Comparison of ENCODE assay signal across 8 cellular contexts in the genomic region with DNA sequence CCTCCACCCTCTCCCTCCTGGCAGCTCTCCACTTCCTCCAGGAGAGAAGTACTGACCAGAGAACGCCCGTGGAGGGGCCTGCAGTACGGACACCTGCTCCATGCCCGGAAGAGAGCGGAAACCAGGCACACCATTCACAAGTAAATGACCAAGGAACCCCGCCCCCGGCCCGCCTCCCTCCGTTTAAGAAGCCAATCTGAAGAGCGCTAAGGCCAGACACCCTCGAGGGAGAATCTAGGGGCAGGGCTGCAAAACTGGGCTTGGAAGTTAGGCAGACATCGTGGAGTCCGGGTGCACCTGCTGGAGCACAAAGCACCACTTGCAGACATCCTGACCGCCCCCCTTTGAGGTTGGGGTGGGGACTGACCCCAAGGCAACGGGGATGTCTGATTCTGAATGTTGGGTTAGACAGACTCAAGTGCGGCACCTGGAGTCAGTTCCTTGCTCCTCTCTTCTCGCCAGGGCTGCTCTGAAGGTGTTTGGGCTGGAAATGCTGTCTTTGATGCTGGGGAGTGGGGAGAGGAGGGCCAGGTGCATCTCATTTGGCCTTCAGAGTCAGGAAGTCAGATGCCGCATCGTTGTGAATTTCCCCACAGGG. TPM values are rescaled to one million over a fixed set of nuclear protein-coding genes. Genes with fewer than 3 reads are reported as not detected.
DNase-seq lines count a peak whose midpoint lies in the region; ATAC-seq and TF ChIP-seq lines count a peak whose summit lies in the region.

No MANE protein-coding gene starts in this region.

- CTCF ChIA-PET in activated CD8-positive, alpha-beta T cell treated with anti-CD3 and anti-CD28 coated beads for 36 hours (lab: Charles Lee): interaction anchor here (0.7 to 2.5 kb wide), 5 partner anchors 16 to 100 kb away, joined by 3 to 8 read pairs (median 4); no protein-coding TSS in a partner anchor

- peak overlapping the region; percentile 92 for H3K27ac Mint-ChIP-seq in activated CD8-positive, alpha-beta T cell treated with anti-CD3 and anti-CD28 coated beads for 36 hours

- intact Hi-C loops in activated CD8-positive, alpha-beta T cell treated with anti-CD3 and anti-CD28 coated beads for 36 hours (cut with micrococcal nuclease): no loop called here

- H3K79me1 ChIP-seq in mesendoderm (ENCODE audit: low read length): peaks cover 4% of the 10 kb centered on the region

- POLR2A ChIA-PET in activated CD8-positive, alpha-beta T cell treated with anti-CD3 and anti-CD28 coated beads for 36 hours (lab: Charles Lee): interaction anchor here (0.6 to 4.1 kb wide), 23 partner anchors 8 to 314 kb away, joined by 3 to 22 read pairs (median 4); partner anchors contain the start of genes ARL16, HGS, NDUFAF8 and TEPSIN

- DNase-seq in AG08395 (ENCODE audit: low spot score) (peak; percentile 72), NCI-H82 (lab: John Stamatoyannopoulos, UW) (peak; percentile 91), mesendoderm (peak; percentile 93)
- peak; percentile 97 for DNase-seq in activated CD8-positive, alpha-beta T cell treated with anti-CD3 and anti-CD28 coated beads for 36 hours
- DNase-seq in effector CD8-positive, alpha-beta T cell (lab: John Stamatoyannopoulos, UW): peak; percentile 70
- DNase-seq in stimulated activated CD8-positive, alpha-beta memory T cell treated with anti-CD3 and anti-CD28 coated beads, Interleukin-15, amount 100 ng/mL, for 4 hours (ENCODE audit: low read depth in 2 of 2): peak; percentile 46 to 50

- H3K9ac ChIP-seq in mesendoderm (ENCODE audit: low read length): peak overlapping the region; percentile 93

- H3K4me2 ChIP-seq in mesendoderm (ENCODE audit: low read length): peak overlapping the region; percentile 100

- peak overlapping the region; percentile 86 for H3K4me3 ChIP-seq in mesendoderm (ENCODE audit: low read length)

- no peak overlapping the region for H3K18ac ChIP-seq in mesendoderm (ENCODE audit: low read length)

- peaks cover 1% of the 10 kb centered on the region for H3K36me3 ChIP-seq in mesendoderm (ENCODE audit: control insufficient read depth, insufficient read depth, low read length)

- no peak overlapping the region for H4K8ac ChIP-seq in mesendoderm (ENCODE audit: low read depth, low read length)

- H3K36me3 Mint-ChIP-seq in activated CD8-positive, alpha-beta T cell treated with anti-CD3 and anti-CD28 coated beads for 36 hours (ENCODE audit: low read depth): peaks cover 16% of the 10 kb centered on the region

- H3K56ac ChIP-seq in mesendoderm (ENCODE audit: low read length): peak overlapping the region; percentile 93

- no peaks in the 10 kb centered on the region for H3K27me3 Mint-ChIP-seq in activated CD8-positive, alpha-beta T cell treated with anti-CD3 and anti-CD28 coated beads for 36 hours

- no peak overlapping the region for H2BK5ac ChIP-seq in mesendoderm (ENCODE audit: low read length)

- no CpG with 5 or more reads among the region's 19 CpGs for WGBS in mesendoderm (ENCODE audit: extremely low coverage, insufficient coverage, low lambda C conversion rate)

- H3K27me3 ChIP-seq in mesendoderm (ENCODE audit: insufficient read depth, low read length, poor library complexity): no peaks in the 10 kb centered on the region

- H3K4me1 ChIP-seq in mesendoderm (ENCODE audit: control insufficient read depth, low read depth, low read length): peaks cover 3% of the 10 kb centered on the region

- H2AK5ac ChIP-seq in mesendoderm (ENCODE audit: low read length): no peak overlapping the region

- H3K9me3 Mint-ChIP-seq in activated CD8-positive, alpha-beta T cell treated with anti-CD3 and anti-CD28 coated beads for 36 hours: no peaks in the 10 kb centered on the region

- no peak overlapping the region for H2BK15ac ChIP-seq in mesendoderm (replicated peaks; ENCODE audit: low read depth)

- peak overlapping the region; percentile 74 for H3K27ac ChIP-seq in mesendoderm (ENCODE audit: low read depth, low read length)

- H3K79me2 ChIP-seq in mesendoderm (ENCODE audit: control insufficient read depth, insufficient read depth, low read length): peaks cover 5% of the 10 kb centered on the region

- H3K4ac ChIP-seq in mesendoderm (ENCODE audit: low read depth, low read length): no peak overlapping the region

- ATAC-seq in GM18909 (IDR thresholded peaks at IDR 0.05; ENCODE audit: poor library complexity, unreplicated experiment) (peak; percentile 43), HG03520 (IDR thresholded peaks at IDR 0.05; ENCODE audit: unreplicated experiment) (peak; percentile 32)
- peak; percentile 74 for ATAC-seq in activated CD8-positive, alpha-beta T cell treated with anti-CD3 and anti-CD28 coated beads for 36 hours

- H4K5ac ChIP-seq in mesendoderm (ENCODE audit: low read length): no peak overlapping the region

- no peak for TF ChIP-seq CTCF in activated CD8-positive, alpha-beta T cell treated with anti-CD3 and anti-CD28 coated beads for 36 hours (IDR thresholded peaks at IDR 0.05)

- no peak overlapping the region for H2BK120ac ChIP-seq in mesendoderm (ENCODE audit: low read depth, low read length)

- H3K4me1 Mint-ChIP-seq in activated CD8-positive, alpha-beta T cell treated with anti-CD3 and anti-CD28 coated beads for 36 hours (ENCODE audit: low read depth): peaks cover 38% of the 10 kb centered on the region

- peak overlapping the region; percentile 92 for H3K4me3 Mint-ChIP-seq in activated CD8-positive, alpha-beta T cell treated with anti-CD3 and anti-CD28 coated beads for 36 hours

- peak overlapping the region; percentile 1 for H3K23ac ChIP-seq in mesendoderm (ENCODE audit: low read length)

RNA-seq across cellular contexts. Expression of gene FAAP100, which starts 1.0 kb away (rescaled TPM):
- 10 to 100 TPM; 40.5 to 42.7 TPM for total RNA-seq in activated CD8-positive, alpha-beta T cell treated with anti-CD3 and anti-CD28 coated beads for 36 hours
- 14.4 TPM for polyA plus RNA-seq in mesendoderm (2013, experiment 1 of 2)
- polyA plus RNA-seq in mesendoderm (2013, experiment 2 of 2): 14.8 TPM

RNA-seq across cellular contexts. Expression of gene FSCN2, which starts 24.9 kb away (rescaled TPM):
- under 1 TPM in 1 of 2 experiments, not detected in 1; 0.32 TPM for total RNA-seq in activated CD8-positive, alpha-beta T cell treated with anti-CD3 and anti-CD28 coated beads for 36 hours
- not detected for polyA plus RNA-seq in mesendoderm (2013, experiment 1 of 2)
- not detected for polyA plus RNA-seq in mesendoderm (2013, experiment 2 of 2)

RNA-seq across cellular contexts. Expression of gene ACTG1, which starts 40.5 kb away (rescaled TPM):
- 1,000 to 10,000 TPM; 4,606 to 4,756 TPM for total RNA-seq in activated CD8-positive, alpha-beta T cell treated with anti-CD3 and anti-CD28 coated beads for 36 hours
- polyA plus RNA-seq in mesendoderm (2013, experiment 1 of 2): 9,422 TPM
- 9,613 TPM for polyA plus RNA-seq in mesendoderm (2013, experiment 2 of 2)

Comparison
In these comparisons a context has a peak if more than half of its experiments do, and no peak if none do; other contexts are left out.
1. Peak in every context shown above with its lines: DNase-seq, ATAC-seq, H3K4me3 ChIP-seq and H3K27ac ChIP-seq.